36 cellular contexts compared by ENCODE assay signal in genomic region chrX:99468993-99469392, GRCh38.
"Had no signal": no experiment of that assay in that cellular context is flagged by ENCODE, and none has a peak within 500 bp of the region (broad histone marks: within the 10 kb centered on the region; RNA-seq: fewer than 3 reads in every experiment).

No MANE protein-coding gene starts in this region.

- H3K9me3 ChIP-seq: MG63 had no signal

- H3K36me3 ChIP-seq: MG63 had no signal

- DNase-seq: Karpas-422, Kasumi-1, MG63, MM.1S, MV-4-11, NCI-H1048, NCI-H1092, NCI-H1092 treated with DMSO at 0.1 percent for 48 hours, NCI-H1105, NCI-H1105 treated with DMSO at 0.1 percent for 48 hours, NCI-H1417, NCI-H1417 treated with DMSO at 0.1 percent for 48 hours, NCI-H1436, NCI-H1436 treated with DMSO at 0.1 percent for 48 hours, NCI-H146, NCI-H1694, NCI-H1694 treated with DMSO at 0.1 percent for 48 hours, NCI-H187, NCI-H187 treated with DMSO at 0.1 percent for 48 hours, NCI-H1930, NCI-H2029, NCI-H2029 treated with DMSO at 0.1 percent for 48 hours, NCI-H2081, NCI-H2081 treated with DMSO at 0.1 percent for 48 hours, NCI-H2107, NCI-H2171, NCI-H2171 treated with DMSO at 0.1 percent for 48 hours, NCI-H2227 treated with DMSO at 0.1 percent for 48 hours, NCI-H226, NCI-H345, NCI-H446, NCI-H446 treated with DMSO at 0.1 percent for 48 hours, NCI-H510A, NCI-H510A treated with DMSO at 0.1 percent for 48 hours, NCI-H524, NCI-H524 treated with DMSO at 0.1 percent for 48 hours had no signal

- H3K27me3 ChIP-seq: MG63 had no signal

- H3K4me3 ChIP-seq: MG63 had no signal
